ENCODE assay signal across 22 cellular contexts in genomic region chr20:44200983-44201382, GRCh38. TPM values are rescaled to one million over a fixed set of nuclear protein-coding genes. Genes with fewer than 3 reads are reported as not detected.
"Had no signal": no experiment of that assay in that cellular context is flagged by ENCODE, and none has a peak within 500 bp of the region (broad histone marks: within the 10 kb centered on the region; RNA-seq: fewer than 3 reads in every experiment).

No MANE protein-coding gene starts in this region.

- FAIRE-seq: astrocyte, endometrium, frontal cortex, pancreas, TTC549 had no signal

- DNase-seq: activated CD4-positive, alpha-beta T cell treated with anti-CD3 and anti-CD28 coated beads, Interleukin-2, amount 50 U/mL, for 4 hours; activated naive CD4-positive, alpha-beta T cell treated with Interleukin-2 at 50 U/mL for 16 hours; activated T-cell treated with anti-CD3 and anti-CD28 coated beads, Interleukin-2, amount 50 U/mL, for 1 hour; cortex of kidney; erythroblast; heart left ventricle; natural killer cell; pancreas; stimulated activated CD4-positive, alpha-beta T cell treated with anti-CD3 and anti-CD28 coated beads, Interleukin-2, amount 100 ng/mL, for 24 hours; stimulated activated naive CD8-positive, alpha-beta T cell treated with anti-CD3 and anti-CD28 coated beads, Interleukin-15, Interleukin-2, amounts not matched to agents 100 U/mL and 50 U/mL, for 24 hours; substantia nigra had no signal

- H3K27ac Mint-ChIP-seq: activated T-helper 2 cell treated with anti-CD3 and anti-CD28 coated beads, Interferon-gamma antibody, Interleukin-2, Interleukin-4, amounts not matched to agents 10 μg/mL and 5 μg/mL and 100 μg/mL, durations not matched to agents 14 hours and 24 hours and 36 hours; natural killer cell; T-helper 2 cell treated with Interferon-gamma antibody and Interleukin-4, amounts not matched to agents 5 μg/mL and 100 μg/mL, for 36 hours had no signal

- H3K36me3 ChIP-seq: breast epithelium had no signal

- H3K27me3 ChIP-seq: breast epithelium, heart left ventricle, pancreas, tibial nerve, vagina had no signal

- H3K27ac ChIP-seq: breast epithelium, pancreas, tibial nerve, vagina had no signal

- H3K9me3 Mint-ChIP-seq: natural killer cell; T-helper 2 cell treated with Interferon-gamma antibody and Interleukin-4, amounts not matched to agents 5 μg/mL and 100 μg/mL, for 36 hours had no signal

- H3K4me3 Mint-ChIP-seq: T-helper 2 cell treated with Interferon-gamma antibody and Interleukin-4, amounts not matched to agents 5 μg/mL and 100 μg/mL, for 36 hours had no signal

- ATAC-seq: heart left ventricle; natural killer cell; pancreas; stimulated activated naive CD8-positive, alpha-beta T cell treated with anti-CD3 and anti-CD28 coated beads, Interleukin-15, Interleukin-2, amounts not matched to agents 100 U/mL and 50 U/mL, for 24 hours had no signal

- H3K4me3 ChIP-seq: breast epithelium, heart left ventricle, pancreas, tibial nerve, vagina had no signal

- H3K9me3 ChIP-seq: breast epithelium, heart left ventricle, pancreas, tibial nerve, vagina had no signal

RNA-seq across cellular contexts. Expression of gene JPH2, which starts 14.0 kb away (rescaled TPM):
- total RNA-seq: activated T-helper 2 cell treated with anti-CD3 and anti-CD28 coated beads, Interferon-gamma antibody, Interleukin-2, Interleukin-4, amounts not matched to agents 10 μg/mL and 5 μg/mL and 100 μg/mL, durations not matched to agents 14 hours and 24 hours and 36 hours; natural killer cell had no signal

RNA-seq across cellular contexts. Expression of gene GDAP1L1, which starts 46.1 kb away (rescaled TPM):
- total RNA-seq: activated T-helper 2 cell treated with anti-CD3 and anti-CD28 coated beads, Interferon-gamma antibody, Interleukin-2, Interleukin-4, amounts not matched to agents 10 μg/mL and 5 μg/mL and 100 μg/mL, durations not matched to agents 14 hours and 24 hours and 36 hours; breast epithelium; kidney epithelial cell; mesenteric fat pad; natural killer cell; tibial nerve; vagina had no signal
